In the genomic region with DNA sequence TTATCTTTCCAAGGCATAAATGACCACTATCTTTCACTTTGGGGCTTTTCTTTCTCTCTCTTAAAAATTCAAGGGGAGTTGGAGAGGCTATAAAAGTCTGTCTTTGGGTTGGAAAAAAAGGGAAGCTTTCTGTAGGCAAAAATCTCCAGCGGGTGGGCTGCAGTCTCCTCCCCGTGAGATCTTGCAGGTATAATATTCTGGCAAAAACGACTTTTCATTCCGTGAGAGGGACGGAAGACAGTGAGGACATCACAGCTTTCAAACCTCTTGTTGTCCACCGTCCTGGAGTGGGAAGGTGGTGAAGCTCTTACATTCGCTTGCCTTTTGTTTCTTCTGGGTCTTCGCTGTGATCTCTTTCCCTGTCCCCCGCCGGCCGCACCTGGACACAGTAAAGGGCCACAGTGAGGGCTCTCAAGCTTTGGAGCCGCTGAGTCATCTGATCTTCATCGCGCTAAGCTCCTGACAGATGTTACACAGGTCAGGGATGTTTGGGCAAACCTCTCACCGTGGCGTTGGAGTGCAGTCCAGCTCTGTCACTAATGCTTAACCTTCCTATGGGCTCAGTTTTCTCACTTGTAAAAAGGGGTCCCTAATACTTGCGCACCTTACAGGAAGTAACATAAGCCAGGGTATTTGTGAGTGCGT, we compare ENCODE assay signal across 8 cellular contexts.
DNase-seq lines count a peak whose midpoint lies in the region; ATAC-seq and TF ChIP-seq lines count a peak whose summit lies in the region.

No MANE protein-coding gene starts in this region.

- ATAC-seq in HG03520 (IDR thresholded peaks at IDR 0.05; ENCODE audit: unreplicated experiment), result no peak

- 49 to 51% methylated on average over 18 of the region's 18 CpGs for WGBS in thyroid gland, 2 donors

- H3K9ac ChIP-seq in adipocyte (ENCODE audit: low read length), result peak overlapping the region; percentile 78

- peak overlapping the region; percentile 85 for H3K27ac Mint-ChIP-seq in activated CD4-positive, alpha-beta T cell treated with anti-CD3 and anti-CD28 coated beads, Interleukin-2, amount 10 ng/mL, durations not matched to agents 7 days and 5 days

- H3K4me3 ChIP-seq in adipocyte (ENCODE audit: low read length) (peak overlapping the region; percentile 86), kidney epithelial cell (ENCODE audit: low read depth, low read length) (peak overlapping the region; percentile 54), thyroid gland (replicated peaks in 1 of 3) (peak overlapping the region in 1 of 3 donors; percentile 38), WERI-Rb-1 (ENCODE audit: low read depth, low read length) (no peak overlapping the region)

- H3K27me3 ChIP-seq in adipocyte (replicated peaks; ENCODE audit: control insufficient read depth, insufficient read depth, low read length) (no peaks in the 10 kb centered on the region), kidney epithelial cell (ENCODE audit: control insufficient read depth, insufficient read depth, low read length) (no peaks in the 10 kb centered on the region), thyroid gland (no peaks in the 10 kb centered on the region), WERI-Rb-1 (ENCODE audit: insufficient read depth, low read depth, severe bottlenecking) (no peaks in the 10 kb centered on the region)

- peaks cover 20% of the 10 kb centered on the region for H3K4me1 Mint-ChIP-seq in activated CD4-positive, alpha-beta T cell treated with anti-CD3 and anti-CD28 coated beads, Interleukin-2, amount 10 ng/mL, durations not matched to agents 7 days and 5 days

- intact Hi-C loops in thyroid gland (cut with DNase I), result no loop called here

- no peak for TF ChIP-seq POLR2A in thyroid gland (IDR thresholded peaks at IDR 0.05)

- H3K27ac ChIP-seq in thyroid gland (peak overlapping the region in 2 of 3 donors; percentile 10 to 35), WERI-Rb-1 (no peak overlapping the region)

- POLR2A ChIA-PET in activated CD4-positive, alpha-beta T cell treated with anti-CD3 and anti-CD28 coated beads, Interleukin-2, amount 10 ng/mL, durations not matched to agents 7 days and 5 days (lab: Charles Lee), result no interaction called here

- H3K36me3 Mint-ChIP-seq in activated CD4-positive, alpha-beta T cell treated with anti-CD3 and anti-CD28 coated beads, Interleukin-2, amount 10 ng/mL, durations not matched to agents 7 days and 5 days (ENCODE audit: low read depth), result no peaks in the 10 kb centered on the region

- H3K4me1 ChIP-seq in adipocyte (ENCODE audit: control insufficient read depth, insufficient read depth, low read length), result no peaks in the 10 kb centered on the region
- no peaks in the 10 kb centered on the region for H3K4me1 ChIP-seq in thyroid gland

- H3K9me3 ChIP-seq in adipocyte (ENCODE audit: control insufficient read depth, low read length), result no peaks in the 10 kb centered on the region
- H3K9me3 ChIP-seq in thyroid gland, result no peaks in the 10 kb centered on the region
- no peaks in the 10 kb centered on the region for H3K9me3 ChIP-seq in WERI-Rb-1 (ENCODE audit: severe bottlenecking)

- CTCF ChIA-PET in activated CD4-positive, alpha-beta T cell treated with anti-CD3 and anti-CD28 coated beads, Interleukin-2, amount 10 ng/mL, durations not matched to agents 7 days and 5 days (lab: Charles Lee), result interaction anchor here (0.8 kb wide), 1 partner anchor 454 kb away, joined by 3 read pairs; no protein-coding TSS in a partner anchor

- H3K36me3 ChIP-seq in adipocyte (ENCODE audit: control insufficient read depth, insufficient read depth, low read length, severe bottlenecking), result no peaks in the 10 kb centered on the region
- no peaks in the 10 kb centered on the region for H3K36me3 ChIP-seq in kidney epithelial cell (ENCODE audit: control insufficient read depth, insufficient read depth, low read length)
- no peaks in the 10 kb centered on the region for H3K36me3 ChIP-seq in thyroid gland
- H3K36me3 ChIP-seq in WERI-Rb-1, result no peaks in the 10 kb centered on the region

- TF ChIP-seq CTCF in kidney epithelial cell (IDR thresholded peaks at IDR 0.05; ENCODE audit: insufficient read depth, low read length, poor library complexity, severe bottlenecking) (no peak), thyroid gland (IDR thresholded peaks at IDR 0.05) (no peak), WERI-Rb-1 (IDR thresholded peaks at IDR 0.05; ENCODE audit: low read depth, low read length) (no peak)

- H3K4me3 Mint-ChIP-seq in activated CD4-positive, alpha-beta T cell treated with anti-CD3 and anti-CD28 coated beads, Interleukin-2, amount 10 ng/mL, durations not matched to agents 7 days and 5 days, result peak overlapping the region; percentile 56

- no peaks in the 10 kb centered on the region for H3K9me3 Mint-ChIP-seq in activated CD4-positive, alpha-beta T cell treated with anti-CD3 and anti-CD28 coated beads, Interleukin-2, amount 10 ng/mL, durations not matched to agents 7 days and 5 days

- peaks cover 4% of the 10 kb centered on the region for H3K27me3 Mint-ChIP-seq in activated CD4-positive, alpha-beta T cell treated with anti-CD3 and anti-CD28 coated beads, Interleukin-2, amount 10 ng/mL, durations not matched to agents 7 days and 5 days

- DNase-seq in activated CD4-positive, alpha-beta T cell treated with anti-CD3 and anti-CD28 coated beads, Interleukin-2, amount 10 ng/mL, durations not matched to agents 7 days and 5 days, result no peak
- DNase-seq in activated CD4-positive, alpha-beta T cell treated with anti-CD3 and anti-CD28 coated beads for 4 hours, result no peak
- DNase-seq in adipocyte (ENCODE audit: low read depth), result no peak
- DNase-seq in kidney epithelial cell (ENCODE audit: low read depth), result no peak
- peak; percentile 34 to 45 for DNase-seq in thyroid gland
- DNase-seq in WERI-Rb-1, result no peak
- DNase-seq in cerebellar cortex (ENCODE audit: low spot score), result no peak

Comparison
In these comparisons a context has a peak if more than half of its experiments do, and no peak if none do; other contexts are left out.
1. DNase-seq: peak in thyroid gland (2 of 2); none in activated CD4-positive, alpha-beta T cell treated with anti-CD3 and anti-CD28 coated beads, Interleukin-2, amount 10 ng/mL, durations not matched to agents 7 days and 5 days (single experiment), activated CD4-positive, alpha-beta T cell treated with anti-CD3 and anti-CD28 coated beads for 4 hours (0 of 2), adipocyte (single experiment), kidney epithelial cell (single experiment), WERI-Rb-1 (single experiment) and cerebellar cortex (single experiment).